ENCODE assay signal across 1 cellular context in the genomic region with DNA sequence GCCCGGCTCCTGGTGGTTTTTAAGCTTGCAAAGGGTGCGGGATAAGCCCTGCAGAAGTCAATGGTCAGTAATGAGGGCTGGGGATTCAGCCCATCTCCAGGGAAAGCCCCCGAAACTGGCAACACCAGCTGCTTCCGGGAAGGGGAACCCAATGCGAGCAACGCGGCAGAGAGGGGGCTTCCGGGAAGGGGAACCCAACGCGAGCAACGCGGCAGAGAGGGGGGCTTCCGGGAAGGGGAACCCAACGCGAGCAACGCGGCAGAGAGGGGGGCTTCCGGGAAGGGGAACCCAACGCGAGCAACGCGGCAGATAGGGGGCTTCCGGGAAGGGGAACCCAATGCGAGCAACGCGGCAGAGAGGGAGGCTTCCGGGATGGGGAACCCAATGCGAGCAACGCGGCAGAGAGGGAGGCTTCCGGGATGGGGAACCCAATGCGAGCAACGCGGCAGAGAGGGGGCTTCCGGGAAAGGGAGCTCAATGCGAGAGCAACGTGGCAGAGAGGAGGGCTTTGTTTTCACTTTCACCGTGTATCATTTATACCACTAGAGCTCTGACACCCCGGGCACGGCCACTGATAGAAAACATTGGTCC.
TF ChIP-seq lines count a peak whose summit lies in the region.

No MANE protein-coding gene starts in this region.

TF ChIP-seq in GM12878, 131 proteins besides CTCF, POLR2A, EP300 and RAD21:
- TF ChIP-seq, protein P1, sequence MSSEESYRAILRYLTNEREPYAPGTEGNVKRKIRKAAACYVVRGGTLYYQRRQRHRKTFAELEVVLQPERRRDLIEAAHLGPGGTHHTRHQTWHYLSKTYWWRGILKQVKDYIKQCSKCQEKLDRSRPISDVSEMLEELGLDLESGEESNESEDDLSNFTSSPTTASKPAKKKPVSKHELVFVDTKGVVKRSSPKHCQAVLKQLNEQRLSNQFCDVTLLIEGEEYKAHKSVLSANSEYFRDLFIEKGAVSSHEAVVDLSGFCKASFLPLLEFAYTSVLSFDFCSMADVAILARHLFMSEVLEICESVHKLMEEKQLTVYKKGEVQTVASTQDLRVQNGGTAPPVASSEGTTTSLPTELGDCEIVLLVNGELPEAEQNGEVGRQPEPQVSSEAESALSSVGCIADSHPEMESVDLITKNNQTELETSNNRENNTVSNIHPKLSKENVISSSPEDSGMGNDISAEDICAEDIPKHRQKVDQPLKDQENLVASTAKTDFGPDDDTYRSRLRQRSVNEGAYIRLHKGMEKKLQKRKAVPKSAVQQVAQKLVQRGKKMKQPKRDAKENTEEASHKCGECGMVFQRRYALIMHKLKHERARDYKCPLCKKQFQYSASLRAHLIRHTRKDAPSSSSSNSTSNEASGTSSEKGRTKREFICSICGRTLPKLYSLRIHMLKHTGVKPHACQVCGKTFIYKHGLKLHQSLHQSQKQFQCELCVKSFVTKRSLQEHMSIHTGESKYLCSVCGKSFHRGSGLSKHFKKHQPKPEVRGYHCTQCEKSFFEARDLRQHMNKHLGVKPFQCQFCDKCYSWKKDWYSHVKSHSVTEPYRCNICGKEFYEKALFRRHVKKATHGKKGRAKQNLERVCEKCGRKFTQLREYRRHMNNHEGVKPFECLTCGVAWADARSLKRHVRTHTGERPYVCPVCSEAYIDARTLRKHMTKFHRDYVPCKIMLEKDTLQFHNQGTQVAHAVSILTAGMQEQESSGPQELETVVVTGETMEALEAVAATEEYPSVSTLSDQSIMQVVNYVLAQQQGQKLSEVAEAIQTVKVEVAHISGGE (CRISPR knock-in tag; IDR thresholded peaks at IDR 0.05): peak; percentile 78
- TF ChIP-seq IKZF1 (conservative IDR thresholded peaks at IDR 0.05): peak; percentile 56
- peak; percentile 96 to 100 for TF ChIP-seq ETV6 (conservative IDR thresholded peaks at IDR 0.05 in 1 of 2, IDR thresholded peaks at IDR 0.05 in 1 of 2; ENCODE audit: borderline replicate concordance in 1 of 2, low read depth in 1 of 2)
- peak in 1 of 2 experiments; percentile 77; a peak in 2 of 3 replicates for TF ChIP-seq EGR1 (IDR thresholded peaks at IDR 0.05; ENCODE audit: borderline replicate concordance in 1 of 2, low read depth in 2 of 2, low read length in 2 of 2)
- TF ChIP-seq CREM (IDR thresholded peaks at IDR 0.05; ENCODE audit: low read depth): peak; percentile 81
- TF ChIP-seq POLR2AphosphoS5 (IDR thresholded peaks at IDR 0.05; ENCODE audit: low read length): 0 out of 2 replicates have a peak, but pooled peaks have one; percentile 31
- TF ChIP-seq, protein P2, sequence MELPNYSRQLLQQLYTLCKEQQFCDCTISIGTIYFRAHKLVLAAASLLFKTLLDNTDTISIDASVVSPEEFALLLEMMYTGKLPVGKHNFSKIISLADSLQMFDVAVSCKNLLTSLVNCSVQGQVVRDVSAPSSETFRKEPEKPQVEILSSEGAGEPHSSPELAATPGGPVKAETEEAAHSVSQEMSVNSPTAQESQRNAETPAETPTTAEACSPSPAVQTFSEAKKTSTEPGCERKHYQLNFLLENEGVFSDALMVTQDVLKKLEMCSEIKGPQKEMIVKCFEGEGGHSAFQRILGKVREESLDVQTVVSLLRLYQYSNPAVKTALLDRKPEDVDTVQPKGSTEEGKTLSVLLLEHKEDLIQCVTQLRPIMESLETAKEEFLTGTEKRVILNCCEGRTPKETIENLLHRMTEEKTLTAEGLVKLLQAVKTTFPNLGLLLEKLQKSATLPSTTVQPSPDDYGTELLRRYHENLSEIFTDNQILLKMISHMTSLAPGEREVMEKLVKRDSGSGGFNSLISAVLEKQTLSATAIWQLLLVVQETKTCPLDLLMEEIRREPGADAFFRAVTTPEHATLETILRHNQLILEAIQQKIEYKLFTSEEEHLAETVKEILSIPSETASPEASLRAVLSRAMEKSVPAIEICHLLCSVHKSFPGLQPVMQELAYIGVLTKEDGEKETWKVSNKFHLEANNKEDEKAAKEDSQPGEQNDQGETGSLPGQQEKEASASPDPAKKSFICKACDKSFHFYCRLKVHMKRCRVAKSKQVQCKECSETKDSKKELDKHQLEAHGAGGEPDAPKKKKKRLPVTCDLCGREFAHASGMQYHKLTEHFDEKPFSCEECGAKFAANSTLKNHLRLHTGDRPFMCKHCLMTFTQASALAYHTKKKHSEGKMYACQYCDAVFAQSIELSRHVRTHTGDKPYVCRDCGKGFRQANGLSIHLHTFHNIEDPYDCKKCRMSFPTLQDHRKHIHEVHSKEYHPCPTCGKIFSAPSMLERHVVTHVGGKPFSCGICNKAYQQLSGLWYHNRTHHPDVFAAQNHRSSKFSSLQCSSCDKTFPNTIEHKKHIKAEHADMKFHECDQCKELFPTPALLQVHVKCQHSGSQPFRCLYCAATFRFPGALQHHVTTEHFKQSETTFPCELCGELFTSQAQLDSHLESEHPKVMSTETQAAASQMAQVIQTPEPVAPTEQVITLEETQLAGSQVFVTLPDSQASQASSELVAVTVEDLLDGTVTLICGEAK (IDR thresholded peaks at IDR 0.05; ENCODE audit: borderline replicate concordance): peak; percentile 81
- peak; percentile 58; the same call in 1 of the 2 replicates for TF ChIP-seq TCF12 (IDR thresholded peaks at IDR 0.05; ENCODE audit: low read depth, low read length)
- TF ChIP-seq GABPA (IDR thresholded peaks at IDR 0.05; ENCODE audit: low read depth): peak; percentile 91
- TF ChIP-seq HCFC1 (IDR thresholded peaks at IDR 0.05; ENCODE audit: low read length): peak; percentile 55
- TF ChIP-seq ASH2L (IDR thresholded peaks at IDR 0.05; ENCODE audit: borderline replicate concordance, low read depth): 0 out of 2 replicates have a peak, but pooled peaks have one; percentile 22
- TF ChIP-seq SRF (IDR thresholded peaks at IDR 0.05; ENCODE audit: low read depth in 2 of 2, low read length in 2 of 2): 0 out of 4 replicates have a peak, but pooled peaks of 1 of the 2 experiments have one; percentile 27
- TF ChIP-seq, protein P3, sequence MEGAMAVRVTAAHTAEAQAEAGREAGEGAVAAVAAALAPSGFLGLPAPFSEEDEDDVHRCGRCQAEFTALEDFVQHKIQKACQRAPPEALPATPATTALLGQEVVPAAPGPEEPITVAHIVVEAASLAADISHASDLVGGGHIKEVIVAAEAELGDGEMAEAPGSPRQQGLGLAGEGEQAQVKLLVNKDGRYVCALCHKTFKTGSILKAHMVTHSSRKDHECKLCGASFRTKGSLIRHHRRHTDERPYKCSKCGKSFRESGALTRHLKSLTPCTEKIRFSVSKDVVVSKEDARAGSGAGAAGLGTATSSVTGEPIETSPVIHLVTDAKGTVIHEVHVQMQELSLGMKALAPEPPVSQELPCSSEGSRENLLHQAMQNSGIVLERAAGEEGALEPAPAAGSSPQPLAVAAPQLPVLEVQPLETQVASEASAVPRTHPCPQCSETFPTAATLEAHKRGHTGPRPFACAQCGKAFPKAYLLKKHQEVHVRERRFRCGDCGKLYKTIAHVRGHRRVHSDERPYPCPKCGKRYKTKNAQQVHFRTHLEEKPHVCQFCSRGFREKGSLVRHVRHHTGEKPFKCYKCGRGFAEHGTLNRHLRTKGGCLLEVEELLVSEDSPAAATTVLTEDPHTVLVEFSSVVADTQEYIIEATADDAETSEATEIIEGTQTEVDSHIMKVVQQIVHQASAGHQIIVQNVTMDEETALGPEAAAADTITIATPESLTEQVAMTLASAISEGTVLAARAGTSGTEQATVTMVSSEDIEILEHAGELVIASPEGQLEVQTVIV (IDR thresholded peaks at IDR 0.05; ENCODE audit: borderline replicate concordance, partially characterized antibody): peak; percentile 65
